Comparison of ENCODE assay signal across 34 cellular contexts in genomic region chr11:10828407-10828806, GRCh38.
"Had no signal": no experiment of that assay in that cellular context is flagged by ENCODE, and none has a peak within 500 bp of the region (broad histone marks: within the 10 kb centered on the region; RNA-seq: fewer than 3 reads in every experiment).

No MANE protein-coding gene starts in this region.

- H3K36me3 ChIP-seq: MG63 had no signal

- DNase-seq: Karpas-422, Kasumi-1, KG1, MG63, MM.1S, MV-4-11, NCI-H1048, NCI-H1092, NCI-H1092 treated with DMSO at 0.1 percent for 48 hours, NCI-H1105, NCI-H1105 treated with DMSO at 0.1 percent for 48 hours, NCI-H1417, NCI-H1417 treated with DMSO at 0.1 percent for 48 hours, NCI-H1436, NCI-H1436 treated with DMSO at 0.1 percent for 48 hours, NCI-H146, NCI-H1694, NCI-H1694 treated with DMSO at 0.1 percent for 48 hours, NCI-H187, NCI-H187 treated with DMSO at 0.1 percent for 48 hours, NCI-H1930, NCI-H2029, NCI-H2029 treated with DMSO at 0.1 percent for 48 hours, NCI-H2081, NCI-H2081 treated with DMSO at 0.1 percent for 48 hours, NCI-H2107, NCI-H2171, NCI-H2171 treated with DMSO at 0.1 percent for 48 hours, NCI-H2227 treated with DMSO at 0.1 percent for 48 hours, NCI-H226, NCI-H345, NCI-H446, NCI-H446 treated with DMSO at 0.1 percent for 48 hours had no signal

- H3K27ac ChIP-seq: KMS-11 had no signal

- H3K27me3 ChIP-seq: MG63 had no signal

- H3K4me3 ChIP-seq: MG63 had no signal

- H3K9me3 ChIP-seq: MG63 had no signal
